ENCODE assay signal across 12 cellular contexts in genomic region chr14:60653388-60653690, GRCh38. TPM values are rescaled to one million over a fixed set of nuclear protein-coding genes. Genes with fewer than 3 reads are reported as not detected.
DNase-seq lines count a peak whose midpoint lies in the region; ATAC-seq, FAIRE-seq and TF ChIP-seq lines count a peak whose summit lies in the region.
"Had no signal": no experiment of that assay in that cellular context is flagged by ENCODE, and none has a peak within 500 bp of the region (broad histone marks: within the 10 kb centered on the region; RNA-seq: fewer than 3 reads in every experiment).

No MANE protein-coding gene starts in this region.

- FAIRE-seq in D721Med (lab: Jason Lieb, UNC) = no peak
- FAIRE-seq: GM12878, kidney had no signal

- peaks cover 92% of the 10 kb centered on the region for H3K27me3 Mint-ChIP-seq in activated CD8-positive, alpha-beta memory T cell treated with anti-CD3 and anti-CD28 coated beads, Interleukin-2, amount 10 ng/mL, durations not matched to agents 7 days and 5 days

- H3K27ac ChIP-seq in SJCRH30 = peak overlapping the region; percentile 69
- H3K27ac ChIP-seq: C4-2B had no signal

- no peaks in the 10 kb centered on the region for H3K9me3 Mint-ChIP-seq in activated CD8-positive, alpha-beta memory T cell treated with anti-CD3 and anti-CD28 coated beads, Interleukin-2, amount 10 ng/mL, durations not matched to agents 7 days and 5 days (ENCODE audit: low read depth)

- H3K27me3 ChIP-seq in SJCRH30 (no peaks in the 10 kb centered on the region), skeletal muscle satellite cell (ENCODE audit: control insufficient read depth, insufficient read depth, low read length) (no peaks in the 10 kb centered on the region)

- H3K4me1 Mint-ChIP-seq in activated CD8-positive, alpha-beta memory T cell treated with anti-CD3 and anti-CD28 coated beads, Interleukin-2, amount 10 ng/mL, durations not matched to agents 7 days and 5 days = peaks cover 64% of the 10 kb centered on the region

- CTCF ChIA-PET in activated CD8-positive, alpha-beta memory T cell treated with anti-CD3 and anti-CD28 coated beads, Interleukin-2, amount 10 ng/mL, durations not matched to agents 7 days and 5 days (lab: Charles Lee) = interaction anchor here (1.1 to 1.6 kb wide), 4 partner anchors 16 to 381 kb away, joined by 3 to 4 read pairs (median 3); partner anchors contain the start of genes SLC38A6 and TRMT5

- H3K4me3 ChIP-seq in SJCRH30 (peak overlapping the region; percentile 81), skeletal muscle satellite cell (ENCODE audit: low read length) (peak overlapping the region; percentile 94)
- H3K4me3 ChIP-seq: GM12878 had no signal

- H3K4me2 ChIP-seq in skeletal muscle satellite cell (ENCODE audit: low read length) = peak overlapping the region; percentile 95

- H3K36me3 ChIP-seq in SJCRH30 (no peaks in the 10 kb centered on the region), skeletal muscle satellite cell (ENCODE audit: insufficient read depth, low read length) (peaks cover 4% of the 10 kb centered on the region)

- no peak for ATAC-seq in activated CD8-positive, alpha-beta memory T cell treated with anti-CD3 and anti-CD28 coated beads, Interleukin-2, amount 10 ng/mL, durations not matched to agents 7 days and 5 days
- ATAC-seq in HG03095 (IDR thresholded peaks at IDR 0.05; ENCODE audit: unreplicated experiment) = no peak
- ATAC-seq: GM12878 had no signal

- no peak overlapping the region for H3K4me3 Mint-ChIP-seq in activated CD8-positive, alpha-beta memory T cell treated with anti-CD3 and anti-CD28 coated beads, Interleukin-2, amount 10 ng/mL, durations not matched to agents 7 days and 5 days

- H3K9ac ChIP-seq in skeletal muscle satellite cell (ENCODE audit: low read depth, low read length) = peak overlapping the region; percentile 90

- H3K9me3 ChIP-seq in SJCRH30 (replicated peaks) (no peaks in the 10 kb centered on the region), skeletal muscle satellite cell (replicated peaks; ENCODE audit: low read length) (no peaks in the 10 kb centered on the region)

- DNase-seq in activated CD8-positive, alpha-beta memory T cell treated with anti-CD3 and anti-CD28 coated beads, Interleukin-2, amount 10 ng/mL, durations not matched to agents 7 days and 5 days = no peak
- no peak for DNase-seq in activated CD8-positive, alpha-beta memory T cell treated with anti-CD3 and anti-CD28 coated beads for 24 hours
- DNase-seq in SJCRH30 (no peak), fibroblast of peridontal ligament (ENCODE audit: extremely low read depth) (peak; percentile 54), D721Med (ENCODE audit: insufficient read length, low spot score) (no peak), AG08395 (ENCODE audit: low spot score) (no peak)
- DNase-seq: KG1 had no signal

- H3K4me1 ChIP-seq in SJCRH30 (peaks cover 20% of the 10 kb centered on the region), skeletal muscle satellite cell (ENCODE audit: control insufficient read depth, insufficient read depth, low read length) (peaks cover 60% of the 10 kb centered on the region)

- TF ChIP-seq CTCF in D721Med (IDR thresholded peaks at IDR 0.05; ENCODE audit: insufficient read depth, missing control alignments) = no peak

- peak overlapping the region; percentile 52 for H3K27ac Mint-ChIP-seq in activated CD8-positive, alpha-beta memory T cell treated with anti-CD3 and anti-CD28 coated beads, Interleukin-2, amount 10 ng/mL, durations not matched to agents 7 days and 5 days

- peaks cover 2% of the 10 kb centered on the region for H3K36me3 Mint-ChIP-seq in activated CD8-positive, alpha-beta memory T cell treated with anti-CD3 and anti-CD28 coated beads, Interleukin-2, amount 10 ng/mL, durations not matched to agents 7 days and 5 days

RNA-seq across cellular contexts. Expression of gene SIX1, which starts 4.1 kb away (rescaled TPM):
- under 1 TPM; 0.47 to 0.89 TPM for total RNA-seq in activated CD8-positive, alpha-beta memory T cell treated with anti-CD3 and anti-CD28 coated beads, Interleukin-2, amount 10 ng/mL, durations not matched to agents 7 days and 5 days
- total RNA-seq in SJCRH30 (2014; rRNA removed; shearing (Covaris generic)) = 63.4 and 65.0 TPM in 2 replicates
- 8.1 and 15.9 TPM in 2 replicates for total RNA-seq in skeletal muscle satellite cell (2012; rRNA removed)

Comparison
In these comparisons a context has a peak if more than half of its experiments do, and no peak if none do; other contexts are left out.
1. RNA of gene SIX1, which starts 4.1 kb away (total RNA-seq): 63.4 to 65.0 TPM in SJCRH30; 0.47 to 0.89 TPM in activated CD8-positive, alpha-beta memory T cell treated with anti-CD3 and anti-CD28 coated beads, Interleukin-2, amount 10 ng/mL, durations not matched to agents 7 days and 5 days; every median in the first group is over 10 times any median in the second.